8 cellular contexts compared by ENCODE assay signal in the genomic region with DNA sequence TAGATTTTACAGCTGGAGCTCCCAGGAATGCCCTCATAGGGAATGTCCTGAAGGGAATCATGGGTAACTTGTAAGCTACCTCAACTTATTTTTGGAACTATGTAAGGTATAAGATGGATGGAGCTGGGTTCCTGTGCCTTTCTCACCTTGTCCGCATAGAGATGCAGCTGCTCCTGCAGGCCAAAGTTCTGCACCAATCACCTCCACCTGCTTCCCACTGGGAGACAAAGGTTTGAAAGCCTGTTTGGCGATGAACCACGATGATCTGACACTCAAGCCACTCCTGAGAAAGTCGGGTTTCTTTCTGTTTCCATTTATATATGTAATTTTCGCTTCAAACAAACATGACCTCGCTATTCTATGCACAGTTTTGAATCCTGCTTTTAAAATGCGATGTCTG. TPM values are rescaled to one million over a fixed set of nuclear protein-coding genes. Genes with fewer than 3 reads are reported as not detected.
A peak's percentile ranks its signal among the peaks of the same experiment; 100 is the strongest.
DNase-seq lines count a peak whose midpoint lies in the region; ATAC-seq and TF ChIP-seq lines count a peak whose summit lies in the region.

No MANE protein-coding gene starts in this region.

- H3K9me3 ChIP-seq in IMR-90 (ENCODE audit: control insufficient read depth, insufficient read depth, low read length) (no peaks in the 10 kb centered on the region), transverse colon (no peaks in the 10 kb centered on the region)

- no peak for TF ChIP-seq EP300 in transverse colon (IDR thresholded peaks at IDR 0.05; ENCODE audit: low read depth)

- TF ChIP-seq POLR2A in IMR-90 (IDR thresholded peaks at IDR 0.05; ENCODE audit: low read depth, low read length) (no peak), transverse colon (IDR thresholded peaks at IDR 0.05) (no peak)

- H3K79me1 ChIP-seq in IMR-90 (ENCODE audit: low read depth in 1 of 2, low read length in 2 of 2): no peaks in the 10 kb centered on the region

- H3K4me3 ChIP-seq in GM08714 (ENCODE audit: low read length) (peak overlapping the region; percentile 84), IMR-90 (ENCODE audit: insufficient read depth, low read depth, low read length) (peak overlapping the region; percentile 70), transverse colon (peak overlapping the region; percentile 50 to 83 (median 66))

- in situ Hi-C loops in IMR-90 (cut with MboI; ENCODE audit: low sequenced_read_pairs) (no loop called here), transverse colon (cut with MboI; ENCODE audit: low pct_ligation_motif_present in 1 of 4, low pct_unique_long_range_greater_than_20kb in 1 of 4, low sequenced_read_pairs in 3 of 4) (no loop called here)

- CTCF ChIA-PET in IMR-90 (lab: Yijun Ruan, JAX): no interaction called here

- no peak overlapping the region for H2BK5ac ChIP-seq in IMR-90 (ENCODE audit: low read depth, low read length, poor library complexity, severe bottlenecking)

- no peak overlapping the region for H2AK5ac ChIP-seq in IMR-90 (ENCODE audit: low read depth, low read length)

- H3K4me1 ChIP-seq in IMR-90 (ENCODE audit: control insufficient read depth, insufficient read depth, low read length) (peaks cover 1% of the 10 kb centered on the region; the same call in 1 of the 2 replicates), transverse colon (peaks cover 5 to 36% (median 14%) of the 10 kb centered on the region in 4 donors)

- H3K27ac ChIP-seq in IMR-90 (ENCODE audit: insufficient read depth, low read length): no peak overlapping the region
- H3K27ac ChIP-seq in transverse colon: peak overlapping the region; percentile 78 to 92 (median 82)

- BruUV-seq in IMR-90 (replicated peaks; lab: Mats Ljungman, UMichigan): no TSS peak

- peak overlapping the region; percentile 28; the same call in 1 of the 2 replicates for H3K9ac ChIP-seq in IMR-90 (ENCODE audit: low read depth, low read length)

- intact Hi-C loops in IMR-90 (cut with micrococcal nuclease): no loop called here
- intact Hi-C loops in left colon (cut with DNase I, micrococcal nuclease): no loop called here
- intact Hi-C loops in transverse colon (cut with DNase I; ENCODE audit: low total_unique reads): no loop called here

- H3K18ac ChIP-seq in IMR-90 (ENCODE audit: low read depth, low read length): no peak overlapping the region

- no peak; the same call in 1 of the 2 replicates for ATAC-seq in IMR-90 (ENCODE audit: low read depth)
- ATAC-seq in left colon: peak; percentile 31
- ATAC-seq in HG03108 (IDR thresholded peaks at IDR 0.05; ENCODE audit: unreplicated experiment): no peak

- peaks cover 43% of the 10 kb centered on the region for H3K4me1 Mint-ChIP-seq in activated naive CD8-positive, alpha-beta T cell treated with anti-CD3 and anti-CD28 coated beads for 36 hours

- H3K27ac Mint-ChIP-seq in activated naive CD8-positive, alpha-beta T cell treated with anti-CD3 and anti-CD28 coated beads for 36 hours: peak overlapping the region; percentile 48

- no peaks in the 10 kb centered on the region for H4K20me1 ChIP-seq in IMR-90 (ENCODE audit: insufficient read depth, low read length)

- dilution Hi-C loops in IMR-90 (cut with HindIII; ENCODE audit: low sequenced_read_pairs, unreplicated experiment): no loop called here

- WGBS in IMR-90 (ENCODE audit: extremely low coverage in 2 of 2, insufficient read length in 1 of 2), 2 experiments: no CpG with 5 or more reads among the region's 7 CpGs
- 3 to 11% methylated on average over 4 to 7 of the region's 7 CpGs for WGBS in transverse colon (ENCODE audit: low coverage in 1 of 2), 2 donors

- peak overlapping the region; percentile 2; the same call in 1 of the 2 replicates for H3K23ac ChIP-seq in IMR-90 (ENCODE audit: low read depth, low read length)

- H2BK120ac ChIP-seq in IMR-90 (ENCODE audit: low read depth, low read length): no peak overlapping the region

- no peaks in the 10 kb centered on the region for H3K9me3 Mint-ChIP-seq in activated naive CD8-positive, alpha-beta T cell treated with anti-CD3 and anti-CD28 coated beads for 36 hours

- H3K4me3 Mint-ChIP-seq in activated naive CD8-positive, alpha-beta T cell treated with anti-CD3 and anti-CD28 coated beads for 36 hours: peak overlapping the region; percentile 84

- no peak for TF ChIP-seq RAD21 in IMR-90 (IDR thresholded peaks at IDR 0.05; ENCODE audit: low read length)

- H3K4me2 ChIP-seq in IMR-90 (ENCODE audit: low read depth, low read length): peak overlapping the region; percentile 83

- H2BK20ac ChIP-seq in IMR-90 (ENCODE audit: low read depth, low read length): no peak overlapping the region

- H3K36me3 Mint-ChIP-seq in activated naive CD8-positive, alpha-beta T cell treated with anti-CD3 and anti-CD28 coated beads for 36 hours: peaks cover 13% of the 10 kb centered on the region

- no peak overlapping the region; the same call in 1 of the 2 replicates for H3K14ac ChIP-seq in IMR-90 (replicated peaks; ENCODE audit: low read depth, low read length)

- POLR2A ChIA-PET in IMR-90 (lab: Charles Lee; ENCODE audit: unreplicated experiment): interaction anchor here (0.5 kb wide), 1 partner anchor 1048 kb away, joined by 10 read pairs; no protein-coding TSS in a partner anchor

- H3K27me3 Mint-ChIP-seq in activated naive CD8-positive, alpha-beta T cell treated with anti-CD3 and anti-CD28 coated beads for 36 hours: no peaks in the 10 kb centered on the region

- no peak overlapping the region for H4K8ac ChIP-seq in IMR-90 (ENCODE audit: low read depth in 2 of 2, low read length in 2 of 2)

- H3K56ac ChIP-seq in IMR-90 (ENCODE audit: extremely low read depth, insufficient read depth, low read length): no peak overlapping the region

- H2AFZ ChIP-seq in IMR-90 (replicated peaks; ENCODE audit: low read length, poor library complexity): peak overlapping the region; percentile 72

- TF ChIP-seq CTCF in IMR-90 (conservative IDR thresholded peaks at IDR 0.05; ENCODE audit: low read depth, low read length): no peak
- no peak for TF ChIP-seq CTCF in transverse colon (IDR thresholded peaks at IDR 0.05)

- DNase-seq in IMR-90 (no peak), left colon (no peak), transverse colon (no peak), anterior cingulate cortex (lab: John Stamatoyannopoulos, UW) (no peak), NCI-H2081 treated with DMSO at 0.1 percent for 48 hours (lab: John Stamatoyannopoulos, UW) (no peak)
- no peak for DNase-seq in activated naive CD8-positive, alpha-beta T cell treated with anti-CD3 and anti-CD28 coated beads for 36 hours

- H3K27me3 ChIP-seq in IMR-90 (ENCODE audit: control insufficient read depth, insufficient read depth, low read length) (no peaks in the 10 kb centered on the region), transverse colon (no peaks in the 10 kb centered on the region)

- H4K5ac ChIP-seq in IMR-90 (ENCODE audit: low read depth, low read length): no peak overlapping the region; the same call in 1 of the 2 replicates

- H3K9me1 ChIP-seq in IMR-90 (ENCODE audit: insufficient read depth, low read length): 0 out of 2 replicates have a peak, but pooled peaks cover under 1% of the 10 kb centered on the region

- no peak overlapping the region for H3K4ac ChIP-seq in IMR-90 (ENCODE audit: low read depth, low read length)

- no peak overlapping the region for H2BK15ac ChIP-seq in IMR-90 (ENCODE audit: low read depth, low read length)

- H2AK9ac ChIP-seq in IMR-90 (replicated peaks; ENCODE audit: low read depth, low read length, poor library complexity): no peak overlapping the region

- H4K91ac ChIP-seq in IMR-90 (ENCODE audit: insufficient read depth, low read depth, low read length): no peak overlapping the region

- H3K36me3 ChIP-seq in IMR-90 (ENCODE audit: control insufficient read depth, insufficient read depth, low read length) (no peaks in the 10 kb centered on the region; the same call in 1 of the 2 replicates), transverse colon (no peaks in the 10 kb centered on the region)

TF ChIP-seq in IMR-90, 13 proteins besides CTCF, POLR2A, EP300 and RAD21 (continues in another document):
- TF ChIP-seq, protein P1, sequence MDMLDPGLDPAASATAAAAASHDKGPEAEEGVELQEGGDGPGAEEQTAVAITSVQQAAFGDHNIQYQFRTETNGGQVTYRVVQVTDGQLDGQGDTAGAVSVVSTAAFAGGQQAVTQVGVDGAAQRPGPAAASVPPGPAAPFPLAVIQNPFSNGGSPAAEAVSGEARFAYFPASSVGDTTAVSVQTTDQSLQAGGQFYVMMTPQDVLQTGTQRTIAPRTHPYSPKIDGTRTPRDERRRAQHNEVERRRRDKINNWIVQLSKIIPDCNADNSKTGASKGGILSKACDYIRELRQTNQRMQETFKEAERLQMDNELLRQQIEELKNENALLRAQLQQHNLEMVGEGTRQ (IDR thresholded peaks at IDR 0.05; ENCODE audit: low read depth, low read length): no peak

RNA-seq across cellular contexts. Expression of a gene that starts 0.6 kb away (rescaled TPM):
- total RNA-seq in IMR-90 (2012; rRNA removed) (0.72 and 1.4 TPM in 2 replicates), left colon (10 to 100 TPM; 11.9 to 14.2 TPM), transverse colon (1 to 10 TPM in 3 of 4 donors, under 1 TPM in 1; 1.00 to 5.2 (median 2.1) TPM)
- polyA plus RNA-seq in IMR-90 (2012; rRNA removed): 0.14 and 0.21 TPM in 2 replicates
- 0.03 TPM in 2 replicates for polyA plus RNA-seq in IMR-90 (2012; cell fraction: cytosol; rRNA removed)
- 0.01 and 0.10 TPM in 2 replicates for polyA plus RNA-seq in IMR-90 (2012; cell fraction: nucleus; rRNA removed; ENCODE audit: low replicate concordance)
- total RNA-seq in activated naive CD8-positive, alpha-beta T cell treated with anti-CD3 and anti-CD28 coated beads for 36 hours: 1 to 10 TPM; 1.2 to 1.4 TPM

RNA-seq across cellular contexts. Expression of a gene that starts 38.9 kb away (rescaled TPM):
- total RNA-seq in IMR-90 (2012; rRNA removed) (4.2 and 6.6 TPM in 2 replicates), left colon (1 to 10 TPM; 5.9 to 6.5 TPM), transverse colon (10 to 100 TPM in 1 of 4 donors, 1 to 10 TPM in 3; 4.8 to 10.2 (median 5.6) TPM)
- 4.2 and 4.4 TPM in 2 replicates for polyA plus RNA-seq in IMR-90 (2012; rRNA removed)
- 0.94 and 1.2 TPM in 2 replicates for polyA plus RNA-seq in IMR-90 (2012; cell fraction: cytosol; rRNA removed)
- polyA plus RNA-seq in IMR-90 (2012; cell fraction: nucleus; rRNA removed; ENCODE audit: low replicate concordance): 5.3 and 16.5 TPM in 2 replicates
- 10 to 100 TPM; 24.0 to 26.0 TPM for total RNA-seq in activated naive CD8-positive, alpha-beta T cell treated with anti-CD3 and anti-CD28 coated beads for 36 hours

RNA-seq across cellular contexts. Expression of a gene that starts 39.9 kb away (rescaled TPM):
- total RNA-seq in IMR-90 (2012; rRNA removed) (37.3 and 63.0 TPM in 2 replicates), left colon (10 to 100 TPM; 29.5 to 32.1 TPM), transverse colon (10 to 100 TPM; 18.3 to 51.4 (median 34.3) TPM)
- polyA plus RNA-seq in IMR-90 (2012; rRNA removed): 13.6 and 19.0 TPM in 2 replicates
- 2.8 and 3.1 TPM in 2 replicates for polyA plus RNA-seq in IMR-90 (2012; cell fraction: cytosol; rRNA removed)
- 4.5 and 27.9 TPM in 2 replicates for polyA plus RNA-seq in IMR-90 (2012; cell fraction: nucleus; rRNA removed; ENCODE audit: low replicate concordance)
- 10 to 100 TPM; 43.3 to 43.9 TPM for total RNA-seq in activated naive CD8-positive, alpha-beta T cell treated with anti-CD3 and anti-CD28 coated beads for 36 hours
